Comparison of ENCODE assay signal across 24 cellular contexts in the genomic region with DNA sequence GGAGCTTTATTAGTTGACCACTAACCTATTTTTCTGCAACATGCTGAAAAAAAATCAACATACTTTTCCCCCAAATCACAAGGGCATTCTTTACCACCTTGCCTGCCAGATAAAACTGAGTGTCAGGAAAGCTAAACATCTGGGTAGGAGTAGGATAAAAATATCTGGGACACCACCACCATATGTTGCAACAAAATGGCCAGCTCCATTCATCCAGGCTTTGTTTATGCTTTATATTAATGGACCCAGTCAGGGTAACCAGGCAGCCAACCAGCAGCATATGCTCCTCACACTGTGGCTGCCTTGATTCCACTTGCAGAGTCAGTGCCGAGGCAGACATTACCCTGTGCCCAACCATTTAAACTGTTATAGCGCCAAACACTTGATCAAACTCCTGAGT.
DNase-seq lines count a peak whose midpoint lies in the region; ATAC-seq and TF ChIP-seq lines count a peak whose summit lies in the region.
"Had no signal": no experiment of that assay in that cellular context is flagged by ENCODE, and none has a peak within 500 bp of the region (broad histone marks: within the 10 kb centered on the region; RNA-seq: fewer than 3 reads in every experiment).

No MANE protein-coding gene starts in this region.

- no peak overlapping the region for H3K9ac ChIP-seq in mesenchymal stem cell (ENCODE audit: low read length)
- H3K9ac ChIP-seq: BLaER1 treated with 17β-estradiol and CSF1 and Interleukin-3, amounts not matched to agents 10 nM and 100 nM had no signal

- H2BK15ac ChIP-seq in mesenchymal stem cell (ENCODE audit: low read depth, poor library complexity, severe bottlenecking), result no peak overlapping the region

- peaks cover 29% of the 10 kb centered on the region for H3K9me3 Mint-ChIP-seq in activated T-helper 1 cell treated with anti-CD3 and anti-CD28 coated beads, Interleukin-12 subunit alpha, Interleukin-12 subunit beta, Interleukin-2, Interleukin-4 antibody, amounts not matched to agents 30 ng/mL and 10 ng/mL and 1 ng/mL, durations not matched to agents 14 hours and 24 hours and 36 hours

- H3K27me3 ChIP-seq in mesenchymal stem cell (ENCODE audit: control insufficient read depth in 1 of 2, insufficient read depth in 1 of 2, low read length in 2 of 2) (no peaks in the 10 kb centered on the region), left ventricle myocardium inferior (ENCODE audit: low read depth) (no peaks in the 10 kb centered on the region)
- H3K27me3 ChIP-seq: BLaER1 treated with 17β-estradiol and CSF1 and Interleukin-3, amounts not matched to agents 10 nM and 100 nM had no signal

- H3K4me3 ChIP-seq in mesenchymal stem cell (ENCODE audit: insufficient read depth in 1 of 2, low read depth in 1 of 2, low read length in 2 of 2) (no peak overlapping the region), left ventricle myocardium inferior (no peak overlapping the region)
- H3K4me3 ChIP-seq: A549; BLaER1 treated with 17β-estradiol and CSF1 and Interleukin-3, amounts not matched to agents 10 nM and 100 nM had no signal

- no peaks in the 10 kb centered on the region for H3K4me1 Mint-ChIP-seq in activated T-helper 1 cell treated with anti-CD3 and anti-CD28 coated beads, Interleukin-12 subunit alpha, Interleukin-12 subunit beta, Interleukin-2, Interleukin-4 antibody, amounts not matched to agents 30 ng/mL and 10 ng/mL and 1 ng/mL, durations not matched to agents 14 hours and 24 hours and 36 hours (ENCODE audit: low read depth)
- H3K4me1 Mint-ChIP-seq: B cell had no signal

- DNase-seq in NCI-H82 (lab: John Stamatoyannopoulos, UW), result peak; percentile 61
- no peak for DNase-seq in NCI-H82 treated with DMSO at 0.1 percent for 48 hours (lab: John Stamatoyannopoulos, UW; ENCODE audit: unreplicated experiment)
- DNase-seq in NCI-H446 treated with DMSO at 0.1 percent for 48 hours (lab: John Stamatoyannopoulos, UW), result peak; percentile 61
- peak; percentile 52 for DNase-seq in cerebellar cortex (ENCODE audit: low spot score)
- DNase-seq in mesenchymal stem cell, result no peak
- no peak for DNase-seq in left ventricle myocardium inferior
- no peak for DNase-seq in activated T-helper 1 cell treated with anti-CD3 and anti-CD28 coated beads, Interleukin-12 subunit alpha, Interleukin-12 subunit beta, Interleukin-2, Interleukin-4 antibody, amounts not matched to agents 30 ng/mL and 10 ng/mL and 1 ng/mL, durations not matched to agents 14 hours and 24 hours and 36 hours (ENCODE audit: low spot score)
- DNase-seq: AML-193; Caco-2; CD4-positive, alpha-beta T cell; CD8-positive, alpha-beta T cell; DMS 273 treated with DMSO at 0.1 percent for 48 hours; DMS153; DMS53; DMS79; DND-41; EL; GF-D8 had no signal

- no peak overlapping the region for H2BK120ac ChIP-seq in mesenchymal stem cell (ENCODE audit: low read depth, low read length)

- H3K27me3 Mint-ChIP-seq in activated T-helper 1 cell treated with anti-CD3 and anti-CD28 coated beads, Interleukin-12 subunit alpha, Interleukin-12 subunit beta, Interleukin-2, Interleukin-4 antibody, amounts not matched to agents 30 ng/mL and 10 ng/mL and 1 ng/mL, durations not matched to agents 14 hours and 24 hours and 36 hours (ENCODE audit: insufficient read depth), result no peaks in the 10 kb centered on the region
- H3K27me3 Mint-ChIP-seq: B cell; CD4-positive, alpha-beta T cell had no signal

- 97% methylated on average over 2 of the region's 2 CpGs for WGBS in mesenchymal stem cell

- no peak overlapping the region for H3K18ac ChIP-seq in mesenchymal stem cell (ENCODE audit: low read depth in 1 of 2, low read length in 2 of 2)

- no peak overlapping the region for H3K27ac Mint-ChIP-seq in activated T-helper 1 cell treated with anti-CD3 and anti-CD28 coated beads, Interleukin-12 subunit alpha, Interleukin-12 subunit beta, Interleukin-2, Interleukin-4 antibody, amounts not matched to agents 30 ng/mL and 10 ng/mL and 1 ng/mL, durations not matched to agents 14 hours and 24 hours and 36 hours
- H3K27ac Mint-ChIP-seq: B cell; CD4-positive, alpha-beta T cell; CD8-positive, alpha-beta T cell had no signal

- peak overlapping the region; percentile 7 for H4K91ac ChIP-seq in mesenchymal stem cell (ENCODE audit: low read length)

- no peak overlapping the region for H3K27ac ChIP-seq in mesenchymal stem cell (ENCODE audit: low read length, poor library complexity, severe bottlenecking)
- no peak overlapping the region for H3K27ac ChIP-seq in left ventricle myocardium inferior (replicated peaks)
- H3K27ac ChIP-seq: 22Rv1; A549; BLaER1 treated with 17β-estradiol and CSF1 and Interleukin-3, amounts not matched to agents 10 nM and 100 nM; C4-2B had no signal

- H2BK5ac ChIP-seq in mesenchymal stem cell (ENCODE audit: low read depth, low read length, poor library complexity, severe bottlenecking), result no peak overlapping the region

- no peaks in the 10 kb centered on the region for H3K36me3 Mint-ChIP-seq in activated T-helper 1 cell treated with anti-CD3 and anti-CD28 coated beads, Interleukin-12 subunit alpha, Interleukin-12 subunit beta, Interleukin-2, Interleukin-4 antibody, amounts not matched to agents 30 ng/mL and 10 ng/mL and 1 ng/mL, durations not matched to agents 14 hours and 24 hours and 36 hours (ENCODE audit: low read depth)
- H3K36me3 Mint-ChIP-seq: CD8-positive, alpha-beta T cell had no signal

- H3K9me3 ChIP-seq in mesenchymal stem cell (ENCODE audit: control insufficient read depth, low read length), result no peaks in the 10 kb centered on the region
- no peaks in the 10 kb centered on the region for H3K9me3 ChIP-seq in left ventricle myocardium inferior (replicated peaks)
- H3K9me3 ChIP-seq: A549; BLaER1 treated with 17β-estradiol and CSF1 and Interleukin-3, amounts not matched to agents 10 nM and 100 nM; Caco-2 had no signal

- no peak overlapping the region for H2BK12ac ChIP-seq in mesenchymal stem cell (ENCODE audit: low read length in 2 of 2)

- peak overlapping the region; percentile 27 for H2AFZ ChIP-seq in mesenchymal stem cell (ENCODE audit: low read depth, low read length)

- no peak overlapping the region for H3K14ac ChIP-seq in mesenchymal stem cell (ENCODE audit: low read length in 2 of 2)

- H3K4me1 ChIP-seq in mesenchymal stem cell (ENCODE audit: control insufficient read depth, insufficient read depth, low read depth, low read length), result no peaks in the 10 kb centered on the region
- no peaks in the 10 kb centered on the region for H3K4me1 ChIP-seq in left ventricle myocardium inferior
- H3K4me1 ChIP-seq: A549; BLaER1 treated with 17β-estradiol and CSF1 and Interleukin-3, amounts not matched to agents 10 nM and 100 nM; Caco-2 had no signal

- H2AK5ac ChIP-seq in mesenchymal stem cell (ENCODE audit: low read length, severe bottlenecking), result no peak overlapping the region

- no peak overlapping the region for H3K4ac ChIP-seq in mesenchymal stem cell (ENCODE audit: low read depth in 1 of 2, low read length in 2 of 2)

- no peak overlapping the region for H3K4me3 Mint-ChIP-seq in activated T-helper 1 cell treated with anti-CD3 and anti-CD28 coated beads, Interleukin-12 subunit alpha, Interleukin-12 subunit beta, Interleukin-2, Interleukin-4 antibody, amounts not matched to agents 30 ng/mL and 10 ng/mL and 1 ng/mL, durations not matched to agents 14 hours and 24 hours and 36 hours
- H3K4me3 Mint-ChIP-seq: B cell; CD4-positive, alpha-beta T cell; CD8-positive, alpha-beta T cell had no signal

- no peaks in the 10 kb centered on the region for H3K79me1 ChIP-seq in mesenchymal stem cell (replicated peaks; ENCODE audit: low read length, poor library complexity, severe bottlenecking)

- no peak overlapping the region for H3K4me2 ChIP-seq in mesenchymal stem cell (ENCODE audit: low read length, poor library complexity, severe bottlenecking)
- H3K4me2 ChIP-seq: A549; BLaER1 treated with 17β-estradiol and CSF1 and Interleukin-3, amounts not matched to agents 10 nM and 100 nM had no signal

- no peak overlapping the region for H4K8ac ChIP-seq in mesenchymal stem cell (ENCODE audit: low read length)

- intact Hi-C loops in left ventricle myocardium inferior (cut with micrococcal nuclease), result no loop called here
- intact Hi-C loops in activated T-helper 1 cell treated with anti-CD3 and anti-CD28 coated beads, Interleukin-12 subunit alpha, Interleukin-12 subunit beta, Interleukin-2, Interleukin-4 antibody, amounts not matched to agents 30 ng/mL and 10 ng/mL and 1 ng/mL, durations not matched to agents 14 hours and 24 hours and 36 hours (cut with micrococcal nuclease), result no loop called here

- ATAC-seq in GM18868 (IDR thresholded peaks at IDR 0.05; ENCODE audit: unreplicated experiment), result no peak
- ATAC-seq: A549; CD8-positive, alpha-beta T cell had no signal

- no peak for TF ChIP-seq CTCF in left ventricle myocardium inferior (IDR thresholded peaks at IDR 0.05; ENCODE audit: borderline replicate concordance)

- H3K36me3 ChIP-seq in mesenchymal stem cell (ENCODE audit: control insufficient read depth in 1 of 2, insufficient read depth in 2 of 2, low read depth in 1 of 2, low read length in 2 of 2) (no peaks in the 10 kb centered on the region), left ventricle myocardium inferior (no peaks in the 10 kb centered on the region)
- H3K36me3 ChIP-seq: BLaER1 treated with 17β-estradiol and CSF1 and Interleukin-3, amounts not matched to agents 10 nM and 100 nM had no signal

- H3K23ac ChIP-seq in mesenchymal stem cell (ENCODE audit: low read length in 2 of 2), result no peak overlapping the region

Comparison
In these comparisons a context has a peak if more than half of its experiments do, and no peak if none do; other contexts are left out.
1. DNase-seq: peak in NCI-H82 (single experiment), NCI-H446 treated with DMSO at 0.1 percent for 48 hours (single experiment) and cerebellar cortex (single experiment); none in NCI-H82 treated with DMSO at 0.1 percent for 48 hours (single experiment), mesenchymal stem cell (single experiment), left ventricle myocardium inferior (single experiment) and activated T-helper 1 cell treated with anti-CD3 and anti-CD28 coated beads, Interleukin-12 subunit alpha, Interleukin-12 subunit beta, Interleukin-2, Interleukin-4 antibody, amounts not matched to agents 30 ng/mL and 10 ng/mL and 1 ng/mL, durations not matched to agents 14 hours and 24 hours and 36 hours (single experiment).